ENCODE assay signal across 20 cellular contexts in the genomic region with DNA sequence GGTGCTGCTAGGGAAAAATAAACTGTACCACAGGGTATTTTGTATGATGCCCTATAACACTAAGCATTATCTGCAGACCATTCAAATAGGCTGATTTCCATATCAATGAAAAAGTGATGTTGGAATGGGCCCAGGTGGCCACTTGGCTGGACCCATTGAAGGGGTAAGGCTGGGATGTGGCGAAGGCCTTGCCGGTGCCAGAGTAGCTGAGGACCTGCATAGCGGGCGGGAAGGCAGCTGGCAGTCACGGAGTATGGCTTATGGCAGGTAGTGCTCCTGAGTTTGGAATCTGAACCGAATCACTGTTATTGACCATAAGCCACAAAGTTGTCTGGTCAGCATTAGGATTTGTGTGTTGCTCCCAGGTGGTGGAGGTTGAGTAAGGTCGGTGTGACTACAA.
DNase-seq lines count a peak whose midpoint lies in the region; ATAC-seq and TF ChIP-seq lines count a peak whose summit lies in the region.
"Had no signal": no experiment of that assay in that cellular context is flagged by ENCODE, and none has a peak within 500 bp of the region (broad histone marks: within the 10 kb centered on the region; RNA-seq: fewer than 3 reads in every experiment).

No MANE protein-coding gene starts in this region.

- ATAC-seq in activated T-helper 17 cell treated with anti-CD3 and anti-CD28 coated beads, Interleukin-2, amount 50 U/mL, for 72 hours (replicated peaks), result no peak
- no peak for ATAC-seq in naive thymus-derived CD4-positive, alpha-beta T cell
- no peak for ATAC-seq in left lung
- ATAC-seq: A549, foreskin keratinocyte had no signal

- no peak overlapping the region for H3K4me3 ChIP-seq in naive thymus-derived CD4-positive, alpha-beta T cell (ENCODE audit: low read length)
- no peak overlapping the region for H3K4me3 ChIP-seq in left lung
- H3K4me3 ChIP-seq: A549, PC-9, prostate gland had no signal

- CTCF ChIA-PET in naive thymus-derived CD4-positive, alpha-beta T cell (lab: Charles Lee), result interaction anchor here (1.0 kb wide), 1 partner anchor 40 kb away, joined by 3 read pairs; no protein-coding TSS in a partner anchor

- H3K36me3 ChIP-seq in naive thymus-derived CD4-positive, alpha-beta T cell (ENCODE audit: control insufficient read depth in 2 of 3, insufficient read depth in 3 of 3, low read length in 3 of 3), result no peaks in the 10 kb centered on the region
- peaks cover 0 to 65% of the 10 kb centered on the region in 2 donors for H3K36me3 ChIP-seq in left lung
- H3K36me3 ChIP-seq: prostate gland had no signal

- no peak overlapping the region for H3K27ac ChIP-seq in naive thymus-derived CD4-positive, alpha-beta T cell (ENCODE audit: low read depth, low read length)
- H3K27ac ChIP-seq in left lung, result no peak overlapping the region
- H3K27ac ChIP-seq: A549, foreskin keratinocyte, PC-9, prostate gland had no signal

- no peaks in the 10 kb centered on the region for H3K9me3 Mint-ChIP-seq in activated T-helper 17 cell treated with anti-CD3 and anti-CD28 coated beads, Interleukin-2, amount 50 U/mL, for 72 hours
- H3K9me3 Mint-ChIP-seq in naive thymus-derived CD4-positive, alpha-beta T cell, result no peaks in the 10 kb centered on the region
- H3K9me3 Mint-ChIP-seq: dendritic cell treated with granulocyte-macrophage colony-stimulating factor and Interleukin-4, amounts not matched to agents 40 ng/mL and 50 ng/mL, for 4 days; nephron; type B pancreatic cell had no signal

- H3K4me3 Mint-ChIP-seq in activated T-helper 17 cell treated with anti-CD3 and anti-CD28 coated beads, Interleukin-2, amount 50 U/mL, for 72 hours, result no peak overlapping the region
- H3K4me3 Mint-ChIP-seq in naive thymus-derived CD4-positive, alpha-beta T cell, result peak overlapping the region in 3 of 10 donors; percentile 23 to 68 (median 55)
- H3K4me3 Mint-ChIP-seq: dendritic cell treated with granulocyte-macrophage colony-stimulating factor and Interleukin-4, amounts not matched to agents 40 ng/mL and 50 ng/mL, for 4 days; nephron; type B pancreatic cell had no signal

- no peaks in the 10 kb centered on the region for H3K9me3 ChIP-seq in naive thymus-derived CD4-positive, alpha-beta T cell (ENCODE audit: control insufficient read depth in 2 of 3, low read length in 3 of 3)
- H3K9me3 ChIP-seq in left lung, result no peaks in the 10 kb centered on the region
- H3K9me3 ChIP-seq: A549, prostate gland had no signal

- DNase-seq in NCI-H2107 treated with DMSO at 0.1 percent for 48 hours (lab: John Stamatoyannopoulos, UW; ENCODE audit: unreplicated experiment) (peak; percentile 95), NCI-H2107 (lab: John Stamatoyannopoulos, UW) (no peak), COR-L47 (lab: John Stamatoyannopoulos, UW) (peak; percentile 40), H4 (ENCODE audit: low spot score) (no peak), left lung (no peak)
- DNase-seq in naive thymus-derived CD4-positive, alpha-beta T cell, result no peak
- no peak for DNase-seq in stimulated activated CD4-positive, alpha-beta T cell treated with anti-CD3 and anti-CD28 coated beads, Interleukin-2, amount 100 ng/mL, for 48 hours
- DNase-seq: activated CD4-positive, alpha-beta T cell treated with anti-CD3 and anti-CD28 coated beads for 48 hours; activated CD8-positive, alpha-beta memory T cell treated with anti-CD3 and anti-CD28 coated beads, Interleukin-2, amount 50 U/mL, for 48 hours; activated naive CD4-positive, alpha-beta T cell treated with anti-CD3 and anti-CD28 coated beads, Interleukin-2, amount 50 U/mL, for 16 hours; foreskin keratinocyte; NCI-H187; NCI-H82; PC-9 had no signal

- POLR2A ChIA-PET in naive thymus-derived CD4-positive, alpha-beta T cell (lab: Charles Lee), result no interaction called here

- H3K27me3 ChIP-seq in naive thymus-derived CD4-positive, alpha-beta T cell (ENCODE audit: control insufficient read depth in 2 of 2, insufficient read depth in 2 of 2, low read length in 2 of 2), result no peaks in the 10 kb centered on the region
- no peaks in the 10 kb centered on the region for H3K27me3 ChIP-seq in left lung
- H3K27me3 ChIP-seq: foreskin keratinocyte had no signal

- peaks cover 0 to 18% of the 10 kb centered on the region in 2 donors for H3K4me1 ChIP-seq in naive thymus-derived CD4-positive, alpha-beta T cell (ENCODE audit: control insufficient read depth in 2 of 2, insufficient read depth in 2 of 2, low read length in 2 of 2)
- peaks cover 3 to 17% of the 10 kb centered on the region in 2 donors for H3K4me1 ChIP-seq in left lung
- H3K4me1 ChIP-seq: foreskin keratinocyte, prostate gland had no signal

- peaks cover 95% of the 10 kb centered on the region for H3K36me3 Mint-ChIP-seq in activated T-helper 17 cell treated with anti-CD3 and anti-CD28 coated beads, Interleukin-2, amount 50 U/mL, for 72 hours (ENCODE audit: low read depth)
- H3K36me3 Mint-ChIP-seq in naive thymus-derived CD4-positive, alpha-beta T cell, result peaks cover 0 to 16% (median 0%) of the 10 kb centered on the region in 5 donors
- H3K36me3 Mint-ChIP-seq: type B pancreatic cell had no signal

- H3K4me1 Mint-ChIP-seq in activated T-helper 17 cell treated with anti-CD3 and anti-CD28 coated beads, Interleukin-2, amount 50 U/mL, for 72 hours, result peaks cover 12% of the 10 kb centered on the region
- peaks cover 15 to 38% (median 35%) of the 10 kb centered on the region in 7 donors for H3K4me1 Mint-ChIP-seq in naive thymus-derived CD4-positive, alpha-beta T cell

- H3K27me3 Mint-ChIP-seq in activated T-helper 17 cell treated with anti-CD3 and anti-CD28 coated beads, Interleukin-2, amount 50 U/mL, for 72 hours, result no peaks in the 10 kb centered on the region
- no peaks in the 10 kb centered on the region for H3K27me3 Mint-ChIP-seq in naive thymus-derived CD4-positive, alpha-beta T cell
- H3K27me3 Mint-ChIP-seq: dendritic cell treated with granulocyte-macrophage colony-stimulating factor and Interleukin-4, amounts not matched to agents 40 ng/mL and 50 ng/mL, for 4 days; type B pancreatic cell had no signal

- H3K27ac Mint-ChIP-seq in activated T-helper 17 cell treated with anti-CD3 and anti-CD28 coated beads, Interleukin-2, amount 50 U/mL, for 72 hours, result peak overlapping the region; percentile 78
- H3K27ac Mint-ChIP-seq in naive thymus-derived CD4-positive, alpha-beta T cell, result peak overlapping the region in 5 of 9 donors; percentile 14 to 86 (median 77)
- H3K27ac Mint-ChIP-seq: nephron, type B pancreatic cell had no signal

- no peak for TF ChIP-seq CTCF in left lung (IDR thresholded peaks at IDR 0.05)

- intact Hi-C loops in naive thymus-derived CD4-positive, alpha-beta T cell (cut with micrococcal nuclease), result no loop called here
- intact Hi-C loops in left lung (cut with DNase I), result no loop called here

Comparison
In these comparisons a context has a peak if more than half of its experiments do, and no peak if none do; other contexts are left out.
1. DNase-seq: peak in NCI-H2107 treated with DMSO at 0.1 percent for 48 hours (single experiment) and COR-L47 (single experiment); none in NCI-H2107 (single experiment), naive thymus-derived CD4-positive, alpha-beta T cell (0 of 9), stimulated activated CD4-positive, alpha-beta T cell treated with anti-CD3 and anti-CD28 coated beads, Interleukin-2, amount 100 ng/mL, for 48 hours (0 of 2), H4 (single experiment) and left lung (0 of 2).